22 cellular contexts compared by ENCODE assay signal in genomic region chr13:67052550-67053237, GRCh38.
DNase-seq lines count a peak whose midpoint lies in the region; ATAC-seq, FAIRE-seq and TF ChIP-seq lines count a peak whose summit lies in the region.
"Had no signal": no experiment of that assay in that cellular context is flagged by ENCODE, and none has a peak within 500 bp of the region (broad histone marks: within the 10 kb centered on the region; RNA-seq: fewer than 3 reads in every experiment).

No MANE protein-coding gene starts in this region.

- H3K27ac ChIP-seq in mesendoderm (ENCODE audit: low read depth, low read length) (no peak overlapping the region), pancreas (no peak overlapping the region)

- ATAC-seq in pancreas: no peak
- ATAC-seq: GM12878 had no signal

- H3K23ac ChIP-seq in mesendoderm (ENCODE audit: low read length): no peak overlapping the region

- H3K18ac ChIP-seq in mesendoderm (ENCODE audit: low read length): no peak overlapping the region

- H3K9me3 ChIP-seq in pancreas: no peaks in the 10 kb centered on the region
- H3K9me3 ChIP-seq: BE2C, Caco-2, SK-N-SH had no signal

- WGBS in mesendoderm (ENCODE audit: extremely low coverage, insufficient coverage, low lambda C conversion rate): 100% methylated on average over 4 of the region's 6 CpGs
- 89 to 94% methylated on average over 6 of the region's 6 CpGs for WGBS in pancreas, 2 donors

- no peak overlapping the region for H3K4me3 ChIP-seq in mesendoderm (ENCODE audit: low read length)
- no peak overlapping the region for H3K4me3 ChIP-seq in pancreas
- H3K4me3 ChIP-seq: GM12878 had no signal

- H3K4me2 ChIP-seq in mesendoderm (ENCODE audit: low read length): no peak overlapping the region
- H3K4me2 ChIP-seq: SK-N-SH had no signal

- no peak overlapping the region for H3K56ac ChIP-seq in mesendoderm (ENCODE audit: low read length)

- H4K8ac ChIP-seq in mesendoderm (ENCODE audit: low read depth, low read length): no peak overlapping the region

- no peak overlapping the region for H3K4ac ChIP-seq in mesendoderm (ENCODE audit: low read depth, low read length)

- no peak for TF ChIP-seq CTCF in pancreas (IDR thresholded peaks at IDR 0.05)

- no peak overlapping the region for H4K5ac ChIP-seq in mesendoderm (ENCODE audit: low read length)

- H3K79me1 ChIP-seq in mesendoderm (ENCODE audit: low read length): no peaks in the 10 kb centered on the region

- no peak for FAIRE-seq in pancreas (lab: Jason Lieb, UNC)
- FAIRE-seq: GM12878, GM19239, RCC 7860 had no signal

- H3K9ac ChIP-seq in mesendoderm (ENCODE audit: low read length): no peak overlapping the region
- H3K9ac ChIP-seq: SK-N-SH had no signal

- DNase-seq in DMS 273 treated with DMSO at 0.1 percent for 48 hours (lab: John Stamatoyannopoulos, UW) (peak; percentile 50), NCI-H2171 (lab: John Stamatoyannopoulos, UW) (peak; percentile 63), SK-N-DZ (ENCODE audit: low spot score) (peak; percentile 22), mesendoderm (peak; percentile 19), NOMO-1 (lab: John Stamatoyannopoulos, UW; ENCODE audit: unreplicated experiment in 2 of 2) (no peak), HUDEP-2 (lab: John Stamatoyannopoulos, UW; ENCODE audit: unreplicated experiment in 76 of 76) (no peak), NCI-H1105 (lab: John Stamatoyannopoulos, UW) (no peak), pancreas (no peak)
- DNase-seq: 8988T; BE2C; Caco-2; CD4-positive, CD25-positive, alpha-beta regulatory T cell; GF-D8; NCI-H146; NCI-H2227 treated with DMSO at 0.1 percent for 48 hours; NCI-H510A treated with DMSO at 0.1 percent for 48 hours; Right ventricle myocardium superior; SK-N-SH; T-helper 1 cell had no signal

- no peak overlapping the region for H2AK5ac ChIP-seq in mesendoderm (ENCODE audit: low read length)

- H2BK5ac ChIP-seq in mesendoderm (ENCODE audit: low read length): no peak overlapping the region

- no peak overlapping the region for H2BK15ac ChIP-seq in mesendoderm (replicated peaks; ENCODE audit: low read depth)

- no peaks in the 10 kb centered on the region for H3K79me2 ChIP-seq in mesendoderm (ENCODE audit: control insufficient read depth, insufficient read depth, low read length)

- no peaks in the 10 kb centered on the region for H3K27me3 ChIP-seq in mesendoderm (ENCODE audit: insufficient read depth, low read length, poor library complexity)
- H3K27me3 ChIP-seq in pancreas: no peaks in the 10 kb centered on the region
- H3K27me3 ChIP-seq: BE2C had no signal

- no peaks in the 10 kb centered on the region for H3K4me1 ChIP-seq in mesendoderm (ENCODE audit: control insufficient read depth, low read depth, low read length)
- H3K4me1 ChIP-seq in pancreas: peaks cover 0 to 9% (median 6%) of the 10 kb centered on the region in 3 donors
- H3K4me1 ChIP-seq: Caco-2 had no signal

- H2BK120ac ChIP-seq in mesendoderm (ENCODE audit: low read depth, low read length): no peak overlapping the region

- intact Hi-C loops in pancreas (cut with DNase I): no loop called here

- no peaks in the 10 kb centered on the region for H3K36me3 ChIP-seq in mesendoderm (ENCODE audit: control insufficient read depth, insufficient read depth, low read length)
- H3K36me3 ChIP-seq in pancreas: no peaks in the 10 kb centered on the region
- H3K36me3 ChIP-seq: BE2C had no signal

Comparison
In these comparisons a context has a peak if more than half of its experiments do, and no peak if none do; other contexts are left out.
1. DNase-seq: peak in DMS 273 treated with DMSO at 0.1 percent for 48 hours (single experiment), NCI-H2171 (single experiment), SK-N-DZ (single experiment) and mesendoderm (single experiment); none in NOMO-1 (0 of 2), HUDEP-2 (0 of 76), NCI-H1105 (single experiment) and pancreas (0 of 6).